In genomic region chr22:36351921-36352774, GRCh38 we compare ENCODE assay signal across 9 cellular contexts. TPM values are rescaled to one million over a fixed set of nuclear protein-coding genes. Genes with fewer than 3 reads are reported as not detected.
A peak's percentile ranks its signal among the peaks of the same experiment; 100 is the strongest.
DNase-seq lines count a peak whose midpoint lies in the region; ATAC-seq and TF ChIP-seq lines count a peak whose summit lies in the region.
"Had no signal": no experiment of that assay in that cellular context is flagged by ENCODE, and none has a peak within 500 bp of the region (broad histone marks: within the 10 kb centered on the region; RNA-seq: fewer than 3 reads in every experiment).

No MANE protein-coding gene starts in this region.

- H3K27ac Mint-ChIP-seq in activated T-helper 2 cell treated with anti-CD3 and anti-CD28 coated beads, Interferon-gamma antibody, Interleukin-2, Interleukin-4, amounts not matched to agents 10 μg/mL and 5 μg/mL and 100 μg/mL, durations not matched to agents 14 hours and 24 hours and 36 hours = peak overlapping the region; percentile 80

- TF ChIP-seq EP300 in sigmoid colon (IDR thresholded peaks at IDR 0.05) = peak in 1 of 4 donors; percentile 4

- H3K27ac ChIP-seq in left ventricle myocardium inferior (replicated peaks) (peak overlapping the region; percentile 100), sigmoid colon (peak overlapping the region; percentile 98 to 100 (median 100))
- H3K27ac ChIP-seq: HL-60 had no signal

- H3K27me3 ChIP-seq in left ventricle myocardium inferior (ENCODE audit: low read depth) (no peaks in the 10 kb centered on the region), sigmoid colon (no peaks in the 10 kb centered on the region)

- H3K36me3 ChIP-seq in left ventricle myocardium inferior (peaks cover 18% of the 10 kb centered on the region), sigmoid colon (peaks cover 0 to 5% (median 3%) of the 10 kb centered on the region in 4 donors)

- peaks cover 68% of the 10 kb centered on the region for H3K4me1 Mint-ChIP-seq in activated T-helper 2 cell treated with anti-CD3 and anti-CD28 coated beads, Interferon-gamma antibody, Interleukin-2, Interleukin-4, amounts not matched to agents 10 μg/mL and 5 μg/mL and 100 μg/mL, durations not matched to agents 14 hours and 24 hours and 36 hours (ENCODE audit: low read depth)

- TF ChIP-seq POLR2A in GM15510 (IDR thresholded peaks at IDR 0.05; ENCODE audit: borderline replicate concordance, extremely low read depth, insufficient read length) (peak; percentile 2), sigmoid colon (IDR thresholded peaks at IDR 0.05) (no peak), GM18505 (IDR thresholded peaks at IDR 0.05; ENCODE audit: borderline replicate concordance, extremely low read depth, insufficient read depth, insufficient read length) (no peak)

- H3K4me1 ChIP-seq in left ventricle myocardium inferior (peaks cover 99% of the 10 kb centered on the region), sigmoid colon (peaks cover 0 to 96% (median 93%) of the 10 kb centered on the region in 4 donors)

- H3K27me3 Mint-ChIP-seq in activated T-helper 2 cell treated with anti-CD3 and anti-CD28 coated beads, Interferon-gamma antibody, Interleukin-2, Interleukin-4, amounts not matched to agents 10 μg/mL and 5 μg/mL and 100 μg/mL, durations not matched to agents 14 hours and 24 hours and 36 hours (ENCODE audit: low read depth) = no peaks in the 10 kb centered on the region

- intact Hi-C loops in activated T-helper 2 cell treated with anti-CD3 and anti-CD28 coated beads, Interferon-gamma antibody, Interleukin-2, Interleukin-4, amounts not matched to agents 10 μg/mL and 5 μg/mL and 100 μg/mL, durations not matched to agents 14 hours and 24 hours and 36 hours (cut with micrococcal nuclease) = no loop called here
- intact Hi-C loops in left ventricle myocardium inferior (cut with micrococcal nuclease) = no loop called here
- intact Hi-C loops in sigmoid colon (cut with DNase I) = loop anchor here (2.0 kb wide), 1 partner anchor 19 kb away; no protein-coding TSS in a partner anchor

- no peaks in the 10 kb centered on the region for H3K9me3 ChIP-seq in left ventricle myocardium inferior (replicated peaks)
- no peaks in the 10 kb centered on the region for H3K9me3 ChIP-seq in sigmoid colon

- ATAC-seq in GM21576 (IDR thresholded peaks at IDR 0.05; ENCODE audit: unreplicated experiment) = no peak
- no peak for ATAC-seq in GM18505 (IDR thresholded peaks at IDR 0.05; ENCODE audit: unreplicated experiment)

- H3K36me3 Mint-ChIP-seq in activated T-helper 2 cell treated with anti-CD3 and anti-CD28 coated beads, Interferon-gamma antibody, Interleukin-2, Interleukin-4, amounts not matched to agents 10 μg/mL and 5 μg/mL and 100 μg/mL, durations not matched to agents 14 hours and 24 hours and 36 hours (ENCODE audit: low read depth) = peaks cover 53% of the 10 kb centered on the region

- H3K4me3 Mint-ChIP-seq in activated T-helper 2 cell treated with anti-CD3 and anti-CD28 coated beads, Interferon-gamma antibody, Interleukin-2, Interleukin-4, amounts not matched to agents 10 μg/mL and 5 μg/mL and 100 μg/mL, durations not matched to agents 14 hours and 24 hours and 36 hours (ENCODE audit: low read depth) = peak overlapping the region; percentile 22

- TF ChIP-seq CTCF in left ventricle myocardium inferior (IDR thresholded peaks at IDR 0.05; ENCODE audit: borderline replicate concordance) (no peak), sigmoid colon (IDR thresholded peaks at IDR 0.05) (no peak)

- DNase-seq in activated T-helper 2 cell treated with anti-CD3 and anti-CD28 coated beads, Interferon-gamma antibody, Interleukin-2, Interleukin-4, amounts not matched to agents 10 μg/mL and 5 μg/mL and 100 μg/mL, durations not matched to agents 14 hours and 24 hours and 36 hours (ENCODE audit: low spot score) = no peak
- DNase-seq in left ventricle myocardium inferior (no peak), sigmoid colon (no peak), NCI-H345 (lab: John Stamatoyannopoulos, UW) (no peak)
- DNase-seq in activated CD8-positive, alpha-beta memory T cell treated with anti-CD3 and anti-CD28 coated beads for 24 hours = no peak

- 65 to 67% methylated on average over 22 of the region's 22 CpGs for WGBS in sigmoid colon, 2 donors

- H3K4me3 ChIP-seq in left ventricle myocardium inferior (peak overlapping the region; percentile 43), sigmoid colon (peak overlapping the region in 2 of 4 donors; percentile 16 to 25)

- no peaks in the 10 kb centered on the region for H3K9me3 Mint-ChIP-seq in activated T-helper 2 cell treated with anti-CD3 and anti-CD28 coated beads, Interferon-gamma antibody, Interleukin-2, Interleukin-4, amounts not matched to agents 10 μg/mL and 5 μg/mL and 100 μg/mL, durations not matched to agents 14 hours and 24 hours and 36 hours

RNA-seq across cellular contexts. Expression of gene MYH9, which starts 35.6 kb away (rescaled TPM):
- 619 and 645 TPM in 2 replicates for total RNA-seq in activated T-helper 2 cell treated with anti-CD3 and anti-CD28 coated beads, Interferon-gamma antibody, Interleukin-2, Interleukin-4, amounts not matched to agents 10 μg/mL and 5 μg/mL and 100 μg/mL, durations not matched to agents 14 hours and 24 hours and 36 hours
- 150 TPM for total RNA-seq in left ventricle myocardium inferior
- total RNA-seq in sigmoid colon = 100 to 1,000 TPM; 147 to 273 (median 184) TPM
- 100 to 1,000 TPM in 1 of 3 donors, 10 to 100 TPM in 2; 63.7 to 307 (median 88.3) TPM for polyA plus RNA-seq in sigmoid colon
